In genomic region chr1:59718064-59718988, GRCh38 we compare ENCODE assay signal across 9 cellular contexts.
DNase-seq lines count a peak whose midpoint lies in the region; ATAC-seq and TF ChIP-seq lines count a peak whose summit lies in the region.
"Had no signal": no experiment of that assay in that cellular context is flagged by ENCODE, and none has a peak within 500 bp of the region (broad histone marks: within the 10 kb centered on the region; RNA-seq: fewer than 3 reads in every experiment).

No MANE protein-coding gene starts in this region.

- H3K4me3 ChIP-seq in DND-41 (ENCODE audit: low read depth in 1 of 2, low read length in 2 of 2) = no peak overlapping the region
- no peak overlapping the region for H3K4me3 ChIP-seq in cardiac fibroblast (replicated peaks in 1 of 2; ENCODE audit: low read depth in 2 of 2, low read length in 2 of 2)
- H3K4me3 ChIP-seq: prostate gland had no signal

- H3K79me2 ChIP-seq in DND-41 (ENCODE audit: insufficient read depth, low read length) = no peaks in the 10 kb centered on the region

- H3K36me3 Mint-ChIP-seq in mesothelial cell of epicardium = peaks cover 10% of the 10 kb centered on the region

- H3K27me3 ChIP-seq in DND-41 (ENCODE audit: insufficient read depth, low read length, poor library complexity) = no peaks in the 10 kb centered on the region

- H3K4me3 Mint-ChIP-seq in mesothelial cell of epicardium = no peak overlapping the region

- H2AFZ ChIP-seq in DND-41 (ENCODE audit: low read depth, low read length) = no peak overlapping the region

- TF ChIP-seq CTCF in DND-41 (IDR thresholded peaks at IDR 0.05; ENCODE audit: borderline replicate concordance, extremely low read depth, low read length, poor library complexity, severe bottlenecking) (peak; percentile 51), LNCAP (IDR thresholded peaks at IDR 0.05) (peak; percentile 66), cardiac fibroblast (IDR thresholded peaks at IDR 0.05; ENCODE audit: low read depth, low read length) (peak; percentile 32), mesothelial cell of epicardium (IDR thresholded peaks at IDR 0.05; ENCODE audit: unreplicated experiment) (peak; percentile 43)

- H4K20me1 ChIP-seq in DND-41 (ENCODE audit: insufficient read depth, low read length) = no peaks in the 10 kb centered on the region

- ATAC-seq in DND-41 (ENCODE audit: insufficient read depth, low read depth) = no peak
- no peak for ATAC-seq in HG02840 (IDR thresholded peaks at IDR 0.05; ENCODE audit: low FRiP score, unreplicated experiment)
- ATAC-seq in GM21786 (IDR thresholded peaks at IDR 0.05; ENCODE audit: unreplicated experiment) = no peak
- ATAC-seq in HG03460 (IDR thresholded peaks at IDR 0.05; ENCODE audit: unreplicated experiment) = no peak

- no peak overlapping the region for H3K9ac ChIP-seq in DND-41 (ENCODE audit: low read depth, low read length)

- no peaks in the 10 kb centered on the region for H3K9me3 ChIP-seq in DND-41 (ENCODE audit: insufficient read depth, low read length, severe bottlenecking)
- H3K9me3 ChIP-seq: prostate gland had no signal

- H3K9me3 Mint-ChIP-seq in mesothelial cell of epicardium = peaks cover 3% of the 10 kb centered on the region

- H3K4me2 ChIP-seq in DND-41 (ENCODE audit: insufficient read depth, low read length) = no peak overlapping the region

- no peak overlapping the region for H3K27ac Mint-ChIP-seq in mesothelial cell of epicardium

- no peaks in the 10 kb centered on the region for H3K4me1 ChIP-seq in DND-41 (ENCODE audit: insufficient read depth, low read length)
- H3K4me1 ChIP-seq: prostate gland had no signal

- DNase-seq in DND-41 = no peak
- DNase-seq in cardiac fibroblast (ENCODE audit: low read depth in 2 of 2) = peak in 1 of 2 donors; percentile 34
- no peak for DNase-seq in mesothelial cell of epicardium (ENCODE audit: low spot score in 2 of 2, unreplicated experiment in 2 of 2)
- no peak for DNase-seq in anterior cingulate cortex (lab: John Stamatoyannopoulos, UW)

- no peaks in the 10 kb centered on the region for H3K27me3 Mint-ChIP-seq in mesothelial cell of epicardium (ENCODE audit: low read depth)

- H3K4me1 Mint-ChIP-seq in mesothelial cell of epicardium = peaks cover 18% of the 10 kb centered on the region

- H3K27ac ChIP-seq in DND-41 (ENCODE audit: low read length) = no peak overlapping the region

- H3K36me3 ChIP-seq in DND-41 (ENCODE audit: insufficient read depth, low read length) = no peaks in the 10 kb centered on the region
- H3K36me3 ChIP-seq: prostate gland had no signal
